1 cellular context compared by ENCODE assay signal in the genomic region with DNA sequence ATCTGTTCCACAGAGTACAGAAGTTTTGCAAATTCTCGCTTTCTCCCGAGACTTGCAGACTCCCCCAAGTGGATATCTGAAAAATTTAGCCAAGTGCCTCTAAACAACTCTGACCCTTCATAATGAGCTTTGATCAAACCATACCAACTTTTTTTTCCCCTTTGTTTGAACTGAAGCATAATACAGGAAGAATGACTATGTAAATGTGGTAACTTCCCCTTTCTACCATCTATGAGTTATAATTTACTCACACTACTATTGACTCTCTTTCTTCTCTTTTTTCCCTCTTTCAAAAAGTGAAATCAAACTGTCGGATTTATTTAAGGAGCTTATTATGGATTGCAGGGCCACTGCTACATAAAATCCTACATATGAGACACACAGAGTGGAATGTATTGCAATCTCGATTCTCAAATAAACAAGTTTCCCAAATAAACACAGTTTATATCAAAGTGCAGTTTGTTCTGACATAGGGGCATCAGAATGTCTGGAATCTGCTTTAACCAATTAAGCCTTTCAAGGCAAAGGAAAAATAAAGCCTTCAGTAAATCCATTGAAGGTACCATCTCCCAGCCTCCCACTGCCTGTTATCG.
A peak's percentile ranks its signal among the peaks of the same experiment; 100 is the strongest.
TF ChIP-seq lines count a peak whose summit lies in the region.

No MANE protein-coding gene starts in this region.

TF ChIP-seq in HepG2, 621 proteins besides CTCF, POLR2A, EP300 and RAD21 (continued from another document):
- TF ChIP-seq ARID3A (IDR thresholded peaks at IDR 0.05; ENCODE audit: low read depth, low read length) (peak; percentile 62; the same call in 1 of the 2 replicates), ZBED4 (CRISPR knock-in tag; IDR thresholded peaks at IDR 0.05; ENCODE audit: borderline replicate concordance) (no peak), ZNF350 (CRISPR knock-in tag; IDR thresholded peaks at IDR 0.05; ENCODE audit: borderline replicate concordance, low read depth) (no peak)
